In genomic region chr3:93973160-93974126, GRCh38 we compare ENCODE assay signal across 1 cellular context.
TF ChIP-seq lines count a peak whose summit lies in the region.

PROS1 (minus strand) TSS chr3:93973896; CDS start chr3:93973749, 147 bp downstream.

TF ChIP-seq in K562, 482 proteins besides CTCF, POLR2A, EP300 and RAD21 (continued from another document and continues in another):
- TF ChIP-seq, protein P1, sequence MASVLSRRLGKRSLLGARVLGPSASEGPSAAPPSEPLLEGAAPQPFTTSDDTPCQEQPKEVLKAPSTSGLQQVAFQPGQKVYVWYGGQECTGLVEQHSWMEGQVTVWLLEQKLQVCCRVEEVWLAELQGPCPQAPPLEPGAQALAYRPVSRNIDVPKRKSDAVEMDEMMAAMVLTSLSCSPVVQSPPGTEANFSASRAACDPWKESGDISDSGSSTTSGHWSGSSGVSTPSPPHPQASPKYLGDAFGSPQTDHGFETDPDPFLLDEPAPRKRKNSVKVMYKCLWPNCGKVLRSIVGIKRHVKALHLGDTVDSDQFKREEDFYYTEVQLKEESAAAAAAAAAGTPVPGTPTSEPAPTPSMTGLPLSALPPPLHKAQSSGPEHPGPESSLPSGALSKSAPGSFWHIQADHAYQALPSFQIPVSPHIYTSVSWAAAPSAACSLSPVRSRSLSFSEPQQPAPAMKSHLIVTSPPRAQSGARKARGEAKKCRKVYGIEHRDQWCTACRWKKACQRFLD (CRISPR knock-in tag; IDR thresholded peaks at IDR 0.05): no peak
- no peak for TF ChIP-seq ZNF830 (CRISPR knock-in tag; IDR thresholded peaks at IDR 0.05)
- TF ChIP-seq ZC3H11A (IDR thresholded peaks at IDR 0.05; ENCODE audit: low read depth, low read length): no peak
- TF ChIP-seq TAF9B (IDR thresholded peaks at IDR 0.05; ENCODE audit: partially characterized antibody): no peak
- TF ChIP-seq SLC30A9 (CRISPR knock-in tag; IDR thresholded peaks at IDR 0.05): no peak
- no peak for TF ChIP-seq CLOCK (CRISPR knock-in tag; IDR thresholded peaks at IDR 0.05; ENCODE audit: borderline replicate concordance)
- TF ChIP-seq, protein P2, sequence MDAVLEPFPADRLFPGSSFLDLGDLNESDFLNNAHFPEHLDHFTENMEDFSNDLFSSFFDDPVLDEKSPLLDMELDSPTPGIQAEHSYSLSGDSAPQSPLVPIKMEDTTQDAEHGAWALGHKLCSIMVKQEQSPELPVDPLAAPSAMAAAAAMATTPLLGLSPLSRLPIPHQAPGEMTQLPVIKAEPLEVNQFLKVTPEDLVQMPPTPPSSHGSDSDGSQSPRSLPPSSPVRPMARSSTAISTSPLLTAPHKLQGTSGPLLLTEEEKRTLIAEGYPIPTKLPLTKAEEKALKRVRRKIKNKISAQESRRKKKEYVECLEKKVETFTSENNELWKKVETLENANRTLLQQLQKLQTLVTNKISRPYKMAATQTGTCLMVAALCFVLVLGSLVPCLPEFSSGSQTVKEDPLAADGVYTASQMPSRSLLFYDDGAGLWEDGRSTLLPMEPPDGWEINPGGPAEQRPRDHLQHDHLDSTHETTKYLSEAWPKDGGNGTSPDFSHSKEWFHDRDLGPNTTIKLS (IDR thresholded peaks at IDR 0.05; ENCODE audit: borderline replicate concordance, low read depth): peak; percentile 39; the same call in 1 of the 2 replicates
- TF ChIP-seq AFF4 (CRISPR knock-in tag; IDR thresholded peaks at IDR 0.05): no peak
- TF ChIP-seq ZNF707 (CRISPR knock-in tag; conservative IDR thresholded peaks at IDR 0.05): no peak
- TF ChIP-seq ZNF253 (CRISPR knock-in tag; conservative IDR thresholded peaks at IDR 0.05): no peak
- no peak for TF ChIP-seq CGGBP1 (CRISPR knock-in tag; IDR thresholded peaks at IDR 0.05)
- no peak for TF ChIP-seq TRIM24 (IDR thresholded peaks at IDR 0.05)
- peak; percentile 81 for TF ChIP-seq CBX1 (IDR thresholded peaks at IDR 0.05; ENCODE audit: low read depth)
- no peak for TF ChIP-seq ZNF175 (CRISPR knock-in tag; IDR thresholded peaks at IDR 0.05; ENCODE audit: low read depth)
- no peak for TF ChIP-seq ZNF780A (CRISPR knock-in tag; IDR thresholded peaks at IDR 0.05)
- TF ChIP-seq KDM1A (IDR thresholded peaks at IDR 0.05): peak in 1 of 2 experiments; percentile 33; a peak in 1 of 4 replicates
- no peak for TF ChIP-seq REST (CRISPR knock-in tag; IDR thresholded peaks at IDR 0.05; ENCODE audit: low read depth)
- no peak for TF ChIP-seq ZNF143 (CRISPR knock-in tag; IDR thresholded peaks at IDR 0.05)
- TF ChIP-seq HNRNPUL1 (IDR thresholded peaks at IDR 0.05; ENCODE audit: low read length): no peak
- TF ChIP-seq DACH1 (IDR thresholded peaks at IDR 0.05; ENCODE audit: partially characterized antibody): no peak
- TF ChIP-seq CTCFL (IDR thresholded peaks at IDR 0.05; ENCODE audit: borderline replicate concordance, insufficient read depth, low read depth, low read length, poor library complexity, severe bottlenecking): peak; percentile 1
- no peak for TF ChIP-seq ZNF3 (CRISPR knock-in tag; IDR thresholded peaks at IDR 0.05)
- TF ChIP-seq HCFC1 (IDR thresholded peaks at IDR 0.05; ENCODE audit: low read depth, low read length): 0 out of 2 replicates have a peak, but pooled peaks have one; percentile 31
- TF ChIP-seq, protein P3, sequence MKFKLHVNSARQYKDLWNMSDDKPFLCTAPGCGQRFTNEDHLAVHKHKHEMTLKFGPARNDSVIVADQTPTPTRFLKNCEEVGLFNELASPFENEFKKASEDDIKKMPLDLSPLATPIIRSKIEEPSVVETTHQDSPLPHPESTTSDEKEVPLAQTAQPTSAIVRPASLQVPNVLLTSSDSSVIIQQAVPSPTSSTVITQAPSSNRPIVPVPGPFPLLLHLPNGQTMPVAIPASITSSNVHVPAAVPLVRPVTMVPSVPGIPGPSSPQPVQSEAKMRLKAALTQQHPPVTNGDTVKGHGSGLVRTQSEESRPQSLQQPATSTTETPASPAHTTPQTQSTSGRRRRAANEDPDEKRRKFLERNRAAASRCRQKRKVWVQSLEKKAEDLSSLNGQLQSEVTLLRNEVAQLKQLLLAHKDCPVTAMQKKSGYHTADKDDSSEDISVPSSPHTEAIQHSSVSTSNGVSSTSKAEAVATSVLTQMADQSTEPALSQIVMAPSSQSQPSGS (CRISPR knock-in tag; IDR thresholded peaks at IDR 0.05): no peak
- TF ChIP-seq ETV6 (IDR thresholded peaks at IDR 0.05; ENCODE audit: borderline replicate concordance in 1 of 2, low read depth in 2 of 2, low read length in 1 of 2): peak; percentile 97
- TF ChIP-seq ETV6 (CRISPR knock-in tag; IDR thresholded peaks at IDR 0.05; ENCODE audit: borderline replicate concordance): no peak
- TF ChIP-seq KLF16 (IDR thresholded peaks at IDR 0.05): no peak
- no peak for TF ChIP-seq ZNF280B (CRISPR knock-in tag; IDR thresholded peaks at IDR 0.05)
- TF ChIP-seq NR1H2 (CRISPR knock-in tag; IDR thresholded peaks at IDR 0.05): no peak
- TF ChIP-seq ZNF408 (CRISPR knock-in tag; IDR thresholded peaks at IDR 0.05; ENCODE audit: low read depth): no peak
- TF ChIP-seq MAFK (IDR thresholded peaks at IDR 0.05; ENCODE audit: low read length): no peak
- TF ChIP-seq MITF (IDR thresholded peaks at IDR 0.05): no peak
- TF ChIP-seq NELFE (IDR thresholded peaks at IDR 0.05; ENCODE audit: insufficient read depth, insufficient read length): no peak
- no peak for TF ChIP-seq ZNF197 (CRISPR knock-in tag; IDR thresholded peaks at IDR 0.05; ENCODE audit: low read depth)
- TF ChIP-seq E2F3 (CRISPR knock-in tag; IDR thresholded peaks at IDR 0.05): no peak
- no peak for TF ChIP-seq HOXB6 (CRISPR knock-in tag; IDR thresholded peaks at IDR 0.05; ENCODE audit: borderline replicate concordance)
- TF ChIP-seq CREB5 (CRISPR knock-in tag; IDR thresholded peaks at IDR 0.05): no peak
